Comparison of ENCODE assay signal across 24 cellular contexts in genomic region chr1:37094302-37094701, GRCh38. TPM values are rescaled to one million over a fixed set of nuclear protein-coding genes. Genes with fewer than 3 reads are reported as not detected.
A peak's percentile ranks its signal among the peaks of the same experiment; 100 is the strongest.
DNase-seq lines count a peak whose midpoint lies in the region; ATAC-seq and TF ChIP-seq lines count a peak whose summit lies in the region.
"Had no signal": no experiment of that assay in that cellular context is flagged by ENCODE, and none has a peak within 500 bp of the region (broad histone marks: within the 10 kb centered on the region; RNA-seq: fewer than 3 reads in every experiment).

No MANE protein-coding gene starts in this region.

- no peak overlapping the region for H3K27ac ChIP-seq in OCI-LY7 (ENCODE audit: low read depth, low read length, poor library complexity, severe bottlenecking)
- no peak overlapping the region for H3K27ac ChIP-seq in CD8-positive, alpha-beta memory T cell (ENCODE audit: low read depth, low read length)
- H3K27ac ChIP-seq: left lung, RWPE1, uterus had no signal

- peak; percentile 90 for DNase-seq in COLO668 (lab: John Stamatoyannopoulos, UW; ENCODE audit: unreplicated experiment)
- DNase-seq in NCI-H2107 treated with DMSO at 0.1 percent for 48 hours (lab: John Stamatoyannopoulos, UW; ENCODE audit: unreplicated experiment), result peak; percentile 90
- peak; percentile 69 for DNase-seq in OCI-LY7 (ENCODE audit: low spot score)
- DNase-seq in SKM-1 treated with dmso at 0.1 percent for 144 hours (lab: John Stamatoyannopoulos, UW; ENCODE audit: unreplicated experiment), result no peak
- no peak for DNase-seq in CD8-positive, alpha-beta memory T cell
- DNase-seq: activated CD4-positive, alpha-beta T cell treated with anti-CD3 and anti-CD28 coated beads for 36 hours; CD4-positive, alpha-beta T cell; effector memory CD8-positive, alpha-beta T cell; left lung; NCI-H1930; substantia nigra; SW 1271; uterus had no signal

- H3K9me2 ChIP-seq in OCI-LY7 (ENCODE audit: insufficient read depth, low read length), result no peaks in the 10 kb centered on the region

- H3K27me3 Mint-ChIP-seq in CD8-positive, alpha-beta memory T cell, result peaks cover 14 to 19% of the 10 kb centered on the region in 2 donors

- no peak for TF ChIP-seq CTCF in OCI-LY7 (conservative IDR thresholded peaks at IDR 0.05; ENCODE audit: low read length)

- no peaks in the 10 kb centered on the region for H3K27me3 ChIP-seq in CD8-positive, alpha-beta memory T cell (ENCODE audit: insufficient read depth, low read length, poor library complexity, severe bottlenecking)
- H3K27me3 ChIP-seq: uterus had no signal

- H3K4me3 Mint-ChIP-seq in CD8-positive, alpha-beta memory T cell, result no peak overlapping the region
- H3K4me3 Mint-ChIP-seq: activated CD4-positive, alpha-beta T cell treated with anti-CD3 and anti-CD28 coated beads for 36 hours; activated naive CD8-positive, alpha-beta T cell; activated T-helper 1 cell treated with anti-CD3 and anti-CD28 coated beads, Interleukin-12 subunit alpha, Interleukin-12 subunit beta, Interleukin-2, Interleukin-4 antibody, amounts not matched to agents 30 ng/mL and 10 ng/mL and 1 ng/mL, durations not matched to agents 14 hours and 24 hours and 36 hours; CD4-positive, alpha-beta T cell; effector memory CD8-positive, alpha-beta T cell had no signal

- no peaks in the 10 kb centered on the region for H4K20me1 ChIP-seq in OCI-LY7 (ENCODE audit: insufficient read depth, low read length)

- H3K4me1 Mint-ChIP-seq in CD8-positive, alpha-beta memory T cell, result no peaks in the 10 kb centered on the region
- H3K4me1 Mint-ChIP-seq: activated CD4-positive, alpha-beta T cell treated with anti-CD3 and anti-CD28 coated beads for 36 hours had no signal

- CTCF ChIA-PET in OCI-LY7 (lab: Charles Lee; ENCODE audit: unreplicated experiment), result interaction anchor here (0.6 kb wide), 1 partner anchor 234 kb away, joined by 3 read pairs; no protein-coding TSS in a partner anchor
- CTCF ChIA-PET in CD8-positive, alpha-beta memory T cell (lab: Charles Lee), result no interaction called here

- no TSS peak for BruUV-seq in OCI-LY7 (replicated peaks; lab: Mats Ljungman, UMichigan)

- POLR2A ChIA-PET in OCI-LY7 (lab: Charles Lee), result interaction anchor here (1.0 kb wide), 1 partner anchor 195 kb away, joined by 3 read pairs; no protein-coding TSS in a partner anchor
- POLR2A ChIA-PET in CD8-positive, alpha-beta memory T cell (lab: Charles Lee), result no interaction called here

- intact Hi-C loops in OCI-LY7 (cut with micrococcal nuclease; ENCODE audit: unreplicated experiment), result no loop called here

- H3K27ac Mint-ChIP-seq in CD8-positive, alpha-beta memory T cell, result no peak overlapping the region
- H3K27ac Mint-ChIP-seq: activated CD4-positive, alpha-beta T cell treated with anti-CD3 and anti-CD28 coated beads for 36 hours; activated naive CD8-positive, alpha-beta T cell; activated T-helper 1 cell treated with anti-CD3 and anti-CD28 coated beads, Interleukin-12 subunit alpha, Interleukin-12 subunit beta, Interleukin-2, Interleukin-4 antibody, amounts not matched to agents 30 ng/mL and 10 ng/mL and 1 ng/mL, durations not matched to agents 14 hours and 24 hours and 36 hours; CD4-positive, alpha-beta T cell; effector memory CD8-positive, alpha-beta T cell had no signal

- no peaks in the 10 kb centered on the region for H3K79me2 ChIP-seq in OCI-LY7 (ENCODE audit: insufficient read depth, low read depth, low read length)

- H3K4me1 ChIP-seq in OCI-LY7 (ENCODE audit: insufficient read depth, low read length, poor library complexity, severe bottlenecking), result peaks cover 22% of the 10 kb centered on the region
- no peaks in the 10 kb centered on the region for H3K4me1 ChIP-seq in CD8-positive, alpha-beta memory T cell (ENCODE audit: insufficient read depth, low read length)
- H3K4me1 ChIP-seq: left lung, uterus had no signal

- ATAC-seq in GM19023 (IDR thresholded peaks at IDR 0.05; ENCODE audit: unreplicated experiment) (peak; percentile 43), HG03469 (IDR thresholded peaks at IDR 0.05; ENCODE audit: unreplicated experiment) (no peak), GM21619 (IDR thresholded peaks at IDR 0.05; ENCODE audit: unreplicated experiment) (no peak)
- ATAC-seq: activated CD4-positive, alpha-beta T cell treated with anti-CD3 and anti-CD28 coated beads for 36 hours; effector memory CD8-positive, alpha-beta T cell; left lung had no signal

- H3K36me3 ChIP-seq in OCI-LY7 (ENCODE audit: insufficient read depth, low read length), result no peaks in the 10 kb centered on the region
- no peaks in the 10 kb centered on the region for H3K36me3 ChIP-seq in CD8-positive, alpha-beta memory T cell (ENCODE audit: insufficient read depth, low read length)
- H3K36me3 ChIP-seq: left lung, uterus had no signal

- no peaks in the 10 kb centered on the region for H3K9me3 Mint-ChIP-seq in CD8-positive, alpha-beta memory T cell
- H3K9me3 Mint-ChIP-seq: activated T-helper 1 cell treated with anti-CD3 and anti-CD28 coated beads, Interleukin-12 subunit alpha, Interleukin-12 subunit beta, Interleukin-2, Interleukin-4 antibody, amounts not matched to agents 30 ng/mL and 10 ng/mL and 1 ng/mL, durations not matched to agents 14 hours and 24 hours and 36 hours; CD4-positive, alpha-beta T cell; effector memory CD8-positive, alpha-beta T cell had no signal

- H3K4me3 ChIP-seq in OCI-LY7 (ENCODE audit: low read depth, low read length, poor library complexity, severe bottlenecking), result peak overlapping the region; percentile 7
- no peak overlapping the region for H3K4me3 ChIP-seq in CD8-positive, alpha-beta memory T cell (ENCODE audit: low read length)
- H3K4me3 ChIP-seq: left lung, uterus had no signal

- peak overlapping the region; percentile 62 for H3K4me2 ChIP-seq in OCI-LY7 (ENCODE audit: low read length)

- H2AFZ ChIP-seq in OCI-LY7 (ENCODE audit: low read length), result no peak overlapping the region

- no peaks in the 10 kb centered on the region for H3K36me3 Mint-ChIP-seq in CD8-positive, alpha-beta memory T cell
- H3K36me3 Mint-ChIP-seq: activated naive CD8-positive, alpha-beta T cell had no signal

- no peaks in the 10 kb centered on the region for H3K9me3 ChIP-seq in OCI-LY7 (ENCODE audit: low read length)
- H3K9me3 ChIP-seq in CD8-positive, alpha-beta memory T cell (ENCODE audit: low read length), result no peaks in the 10 kb centered on the region
- H3K9me3 ChIP-seq: left lung, uterus had no signal

RNA-seq across cellular contexts. Expression of gene GRIK3, which starts 60.0 kb away (rescaled TPM):
- 13.1 and 16.3 TPM in 2 replicates for total RNA-seq in OCI-LY7 (2014; rRNA removed; shearing (Covaris generic))
- 48.6 and 55.0 TPM in 2 replicates for total RNA-seq in OCI-LY7 (2022)
- total RNA-seq in CD8-positive, alpha-beta memory T cell, result not detected
- polyA plus RNA-seq in CD8-positive, alpha-beta memory T cell, result not detected
- total RNA-seq: activated CD4-positive, alpha-beta T cell treated with anti-CD3 and anti-CD28 coated beads for 36 hours; activated T-helper 1 cell treated with anti-CD3 and anti-CD28 coated beads, Interleukin-12 subunit alpha, Interleukin-12 subunit beta, Interleukin-2, Interleukin-4 antibody, amounts not matched to agents 30 ng/mL and 10 ng/mL and 1 ng/mL, durations not matched to agents 14 hours and 24 hours and 36 hours; CD4-positive, alpha-beta T cell; chondrocyte; fibroblast of lung; H4; LHCN-M2; renal cortical epithelial cell had no signal
- polyA plus RNA-seq: fibroblast of lung had no signal

Comparison
In these comparisons a context has a peak if more than half of its experiments do, and no peak if none do; other contexts are left out.
1. DNase-seq: peak in COLO668 (single experiment), NCI-H2107 treated with DMSO at 0.1 percent for 48 hours (single experiment) and OCI-LY7 (single experiment); none in SKM-1 treated with dmso at 0.1 percent for 144 hours (single experiment) and CD8-positive, alpha-beta memory T cell (0 of 5).
2. RNA of gene GRIK3, which starts 60.0 kb away (total RNA-seq): 13.1 to 55.0 TPM in OCI-LY7; not detected in CD8-positive, alpha-beta memory T cell; every median in the first group is over 10 times any median in the second.